1 cellular context compared by ENCODE assay signal in the genomic region with DNA sequence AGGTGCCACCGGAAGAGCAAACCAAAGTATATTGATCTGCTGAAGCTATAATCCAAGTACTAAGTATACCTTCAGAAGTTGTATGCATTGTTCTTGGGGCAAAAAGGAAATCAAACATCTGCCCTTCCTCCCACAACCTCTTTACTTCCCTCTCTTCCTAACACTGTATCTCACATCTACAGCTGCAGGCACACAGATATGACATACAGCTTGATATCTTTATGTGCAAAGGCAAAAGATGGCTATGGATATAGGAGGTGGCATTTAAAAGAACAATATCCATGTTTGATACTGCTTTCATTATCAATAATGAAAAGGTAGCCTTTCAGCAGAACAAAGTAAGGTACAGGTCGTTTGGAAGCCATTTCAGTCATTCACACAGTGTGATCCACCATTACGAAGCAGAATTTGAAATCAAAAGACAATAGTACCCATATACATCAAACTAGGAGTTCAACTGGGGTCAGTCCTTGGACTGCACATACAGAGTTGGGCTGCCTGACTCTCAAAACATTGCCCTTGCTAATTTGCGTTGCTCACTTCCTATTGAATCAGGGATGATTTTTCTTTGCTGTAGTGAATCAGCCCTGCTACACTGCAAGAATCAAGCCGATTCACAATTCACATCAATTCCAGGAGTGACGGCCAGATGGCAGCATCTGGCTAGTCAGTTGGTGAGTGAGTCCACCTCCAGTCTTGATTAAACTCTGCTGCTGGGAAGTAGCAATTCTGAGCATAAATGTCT.
TF ChIP-seq lines count a peak whose summit lies in the region.

No MANE protein-coding gene starts in this region.

TF ChIP-seq in HEK293, 187 proteins besides CTCF, POLR2A, EP300 and RAD21 (continued from another document):
- TF ChIP-seq ZSCAN5A (tag by site-specific recombination; IDR thresholded peaks at IDR 0.05) (no peak), ZBTB17 (tag by site-specific recombination; IDR thresholded peaks at IDR 0.05) (0 out of 2 replicates have a peak, but pooled peaks have one; percentile 38), ZNF2 (tag by site-specific recombination; IDR thresholded peaks at IDR 0.05) (no peak)
- TF ChIP-seq, protein P1, sequence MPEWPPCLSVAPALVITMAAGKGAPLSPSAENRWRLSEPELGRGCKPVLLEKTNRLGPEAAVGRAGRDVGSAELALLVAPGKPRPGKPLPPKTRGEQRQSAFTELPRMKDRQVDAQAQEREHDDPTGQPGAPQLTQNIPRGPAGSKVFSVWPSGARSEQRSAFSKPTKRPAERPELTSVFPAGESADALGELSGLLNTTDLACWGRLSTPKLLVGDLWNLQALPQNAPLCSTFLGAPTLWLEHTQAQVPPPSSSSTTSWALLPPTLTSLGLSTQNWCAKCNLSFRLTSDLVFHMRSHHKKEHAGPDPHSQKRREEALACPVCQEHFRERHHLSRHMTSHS (tag by site-specific recombination; IDR thresholded peaks at IDR 0.05) = no peak
